8 cellular contexts compared by ENCODE assay signal in genomic region chr20:53872561-53873248, GRCh38.
DNase-seq lines count a peak whose midpoint lies in the region; ATAC-seq lines count a peak whose summit lies in the region.

No MANE protein-coding gene starts in this region.

- no peaks in the 10 kb centered on the region for H3K27me3 Mint-ChIP-seq in activated T-cell treated with anti-CD3 and anti-CD28 coated beads, Interleukin-2, amount 50 U/mL, for 24 hours
- H3K27me3 Mint-ChIP-seq in immature natural killer cell (ENCODE audit: low read depth in 3 of 3), result peaks cover 4 to 7% (median 4%) of the 10 kb centered on the region in 3 donors

- H3K9me3 Mint-ChIP-seq in activated T-cell treated with anti-CD3 and anti-CD28 coated beads, Interleukin-2, amount 50 U/mL, for 24 hours, result no peaks in the 10 kb centered on the region
- H3K9me3 Mint-ChIP-seq in immature natural killer cell, result no peaks in the 10 kb centered on the region

- peaks cover 49% of the 10 kb centered on the region for H3K4me1 Mint-ChIP-seq in activated T-cell treated with anti-CD3 and anti-CD28 coated beads, Interleukin-2, amount 50 U/mL, for 24 hours (ENCODE audit: low read depth)
- peaks cover 41 to 49% of the 10 kb centered on the region in 2 donors for H3K4me1 Mint-ChIP-seq in immature natural killer cell

- DNase-seq in HK-2 (ENCODE audit: unreplicated experiment) (peak; percentile 44), immature natural killer cell (peak; percentile 29 to 57 (median 50)), SKM-1 (lab: John Stamatoyannopoulos, UW; ENCODE audit: unreplicated experiment) (no peak), NOMO-1 (lab: John Stamatoyannopoulos, UW; ENCODE audit: unreplicated experiment in 2 of 2) (no peak)
- DNase-seq in activated T-cell treated with anti-CD3 and anti-CD28 coated beads, Interleukin-2, amount 50 U/mL, for 24 hours, result no peak

- no peaks in the 10 kb centered on the region for H3K36me3 Mint-ChIP-seq in activated T-cell treated with anti-CD3 and anti-CD28 coated beads, Interleukin-2, amount 50 U/mL, for 24 hours (ENCODE audit: low read depth)
- no peaks in the 10 kb centered on the region for H3K36me3 Mint-ChIP-seq in immature natural killer cell

- peak overlapping the region; percentile 85 for H3K27ac Mint-ChIP-seq in activated T-cell treated with anti-CD3 and anti-CD28 coated beads, Interleukin-2, amount 50 U/mL, for 24 hours
- peak overlapping the region; percentile 91 to 96 (median 95) for H3K27ac Mint-ChIP-seq in immature natural killer cell

- peak overlapping the region; percentile 73 for H3K4me3 Mint-ChIP-seq in activated T-cell treated with anti-CD3 and anti-CD28 coated beads, Interleukin-2, amount 50 U/mL, for 24 hours
- H3K4me3 Mint-ChIP-seq in immature natural killer cell, result peak overlapping the region; percentile 62 to 85 (median 84)

- peak; percentile 36 for ATAC-seq in GM18858 (IDR thresholded peaks at IDR 0.05; ENCODE audit: unreplicated experiment)
- no peak for ATAC-seq in GM21723 (IDR thresholded peaks at IDR 0.05; ENCODE audit: unreplicated experiment)
- ATAC-seq in GM18520 (IDR thresholded peaks at IDR 0.05; ENCODE audit: unreplicated experiment), result no peak

Comparison
In these comparisons a context has a peak if more than half of its experiments do, and no peak if none do; other contexts are left out.
1. DNase-seq: peak in HK-2 (single experiment) and immature natural killer cell (3 of 3); none in activated T-cell treated with anti-CD3 and anti-CD28 coated beads, Interleukin-2, amount 50 U/mL, for 24 hours (single experiment), SKM-1 (single experiment) and NOMO-1 (0 of 2).